In genomic region chr6:47633141-47633540, GRCh38 we compare ENCODE assay signal across 14 cellular contexts.
A peak's percentile ranks its signal among the peaks of the same experiment; 100 is the strongest.
DNase-seq lines count a peak whose midpoint lies in the region; ATAC-seq, FAIRE-seq and TF ChIP-seq lines count a peak whose summit lies in the region.
"Had no signal": no experiment of that assay in that cellular context is flagged by ENCODE, and none has a peak within 500 bp of the region (broad histone marks: within the 10 kb centered on the region; RNA-seq: fewer than 3 reads in every experiment).

No MANE protein-coding gene starts in this region.

- TF ChIP-seq CTCF in kidney (IDR thresholded peaks at IDR 0.05; ENCODE audit: borderline replicate concordance, extremely low read depth, insufficient read depth) (peak; percentile 27), upper lobe of right lung (IDR thresholded peaks at IDR 0.05) (no peak), sigmoid colon (IDR thresholded peaks at IDR 0.05) (no peak)

- H3K9ac ChIP-seq in adipocyte (ENCODE audit: low read length), result no peak overlapping the region
- no peak overlapping the region for H3K9ac ChIP-seq in kidney (ENCODE audit: low read length in 2 of 2)

- H3K4me1 ChIP-seq in adipocyte (ENCODE audit: control insufficient read depth, insufficient read depth, low read length) (no peaks in the 10 kb centered on the region), kidney (ENCODE audit: control insufficient read depth in 1 of 2, insufficient read depth in 1 of 2, low read depth in 1 of 2, low read length in 2 of 2) (peaks cover 8 to 12% of the 10 kb centered on the region in 2 donors), upper lobe of right lung (peaks cover 8% of the 10 kb centered on the region), sigmoid colon (peaks cover 0 to 6% (median 0%) of the 10 kb centered on the region in 4 donors)
- H3K4me1 ChIP-seq: adrenal gland, SJCRH30 had no signal

- FAIRE-seq in kidney (lab: Jason Lieb, UNC), result no peak

- TF ChIP-seq EP300 in sigmoid colon (IDR thresholded peaks at IDR 0.05), result no peak

- WGBS in sigmoid colon, 2 donors, result 75 to 88% methylated on average over 3 of the region's 3 CpGs

- H3K9me3 ChIP-seq in adipocyte (ENCODE audit: control insufficient read depth, low read length), result no peaks in the 10 kb centered on the region
- H3K9me3 ChIP-seq in kidney (ENCODE audit: control insufficient read depth in 1 of 2, low read length in 2 of 2), result no peaks in the 10 kb centered on the region
- no peaks in the 10 kb centered on the region for H3K9me3 ChIP-seq in upper lobe of right lung
- H3K9me3 ChIP-seq in sigmoid colon, result no peaks in the 10 kb centered on the region
- H3K9me3 ChIP-seq: adrenal gland, esophagus muscularis mucosa, SJCRH30 had no signal

- ATAC-seq in HG03354 (IDR thresholded peaks at IDR 0.05; ENCODE audit: poor library complexity, severe bottlenecking, unreplicated experiment), result no peak
- ATAC-seq in upper lobe of right lung, result no peak

- H3K4me3 ChIP-seq in adipocyte (ENCODE audit: low read length), result no peak overlapping the region
- H3K4me3 ChIP-seq in kidney (ENCODE audit: low read length in 2 of 2), result no peak overlapping the region
- H3K4me3 ChIP-seq in upper lobe of right lung, result no peak overlapping the region
- no peak overlapping the region for H3K4me3 ChIP-seq in sigmoid colon
- H3K4me3 ChIP-seq: adrenal gland, esophagus muscularis mucosa, SJCRH30 had no signal

- no peak for TF ChIP-seq POLR2A in sigmoid colon (IDR thresholded peaks at IDR 0.05)

- H3K27me3 ChIP-seq in adipocyte (replicated peaks; ENCODE audit: control insufficient read depth, insufficient read depth, low read length), result no peaks in the 10 kb centered on the region
- no peaks in the 10 kb centered on the region for H3K27me3 ChIP-seq in upper lobe of right lung
- H3K27me3 ChIP-seq in sigmoid colon, result no peaks in the 10 kb centered on the region
- H3K27me3 ChIP-seq: adrenal gland, esophagus muscularis mucosa, SJCRH30 had no signal

- no peak overlapping the region for H3K27ac ChIP-seq in kidney (ENCODE audit: low read depth in 2 of 2, low read length in 2 of 2)
- no peak overlapping the region for H3K27ac ChIP-seq in upper lobe of right lung
- H3K27ac ChIP-seq in sigmoid colon, result no peak overlapping the region
- H3K27ac ChIP-seq: adrenal gland, esophagus muscularis mucosa, SJCRH30 had no signal

- intact Hi-C loops in kidney (cut with DNase I) (no loop called here), upper lobe of right lung (cut with DNase I) (loop anchor here (5.0 kb wide), 1 partner anchor 144 kb away; no protein-coding TSS in a partner anchor), sigmoid colon (cut with DNase I) (loop anchor here (2.0 kb wide), 1 partner anchor 148 kb away; no protein-coding TSS in a partner anchor)

- peak; percentile 29 for DNase-seq in DMS53 treated with DMSO at 0.1 percent for 48 hours (lab: John Stamatoyannopoulos, UW; ENCODE audit: unreplicated experiment)
- peak; percentile 27 for DNase-seq in HT1080 (ENCODE audit: low read depth)
- DNase-seq in adipocyte (ENCODE audit: low read depth), result peak; percentile 56
- no peak for DNase-seq in kidney
- DNase-seq in upper lobe of right lung, result no peak
- DNase-seq in sigmoid colon, result no peak
- DNase-seq in activated naive CD4-positive, alpha-beta T cell treated with anti-CD3 and anti-CD28 coated beads, Interleukin-2, amount 50 U/mL, for 16 hours, result no peak
- DNase-seq: activated CD4-positive, alpha-beta memory T cell treated with anti-CD3 and anti-CD28 coated beads for 36 hours; adrenal gland; DMS79; NCI-H1436 treated with DMSO at 0.1 percent for 48 hours; SJCRH30 had no signal

- H3K36me3 ChIP-seq in adipocyte (ENCODE audit: control insufficient read depth, insufficient read depth, low read length, severe bottlenecking) (no peaks in the 10 kb centered on the region), kidney (ENCODE audit: control insufficient read depth in 1 of 2, insufficient read depth in 2 of 2, low read length in 2 of 2) (no peaks in the 10 kb centered on the region), upper lobe of right lung (no peaks in the 10 kb centered on the region), sigmoid colon (no peaks in the 10 kb centered on the region)
- H3K36me3 ChIP-seq: adrenal gland, esophagus muscularis mucosa, SJCRH30 had no signal

Comparison
In these comparisons a context has a peak if more than half of its experiments do, and no peak if none do; other contexts are left out.
1. DNase-seq: peak in DMS53 treated with DMSO at 0.1 percent for 48 hours (single experiment), HT1080 (single experiment) and adipocyte (single experiment); none in kidney (single experiment), upper lobe of right lung (single experiment), sigmoid colon (single experiment) and activated naive CD4-positive, alpha-beta T cell treated with anti-CD3 and anti-CD28 coated beads, Interleukin-2, amount 50 U/mL, for 16 hours (single experiment).